In genomic region chr1:63592536-63593302, GRCh38 we compare ENCODE assay signal across 8 cellular contexts. TPM values are rescaled to one million over a fixed set of nuclear protein-coding genes. Genes with fewer than 3 reads are reported as not detected.
DNase-seq lines count a peak whose midpoint lies in the region; ATAC-seq and TF ChIP-seq lines count a peak whose summit lies in the region.

No MANE protein-coding gene starts in this region.

- peak overlapping the region; percentile 89 for H3K4me3 ChIP-seq in CD8-positive, alpha-beta memory T cell (ENCODE audit: low read length)
- H3K4me3 ChIP-seq in lung (peak overlapping the region; percentile 81), tibial nerve (peak overlapping the region; percentile 41 to 81 (median 78))

- peak overlapping the region; percentile 93 to 100 (median 97) for H3K4me3 Mint-ChIP-seq in CD8-positive, alpha-beta memory T cell
- H3K4me3 Mint-ChIP-seq in brain = peak overlapping the region; percentile 91 to 97 (median 94)

- no peak for TF ChIP-seq CTCF in brain (conservative IDR thresholded peaks at IDR 0.05)
- no peak for TF ChIP-seq CTCF in lung (IDR thresholded peaks at IDR 0.05; ENCODE audit: control extremely low read depth, extremely low read depth)
- TF ChIP-seq CTCF in tibial nerve (IDR thresholded peaks at IDR 0.05) = no peak

- no peak for TF ChIP-seq POLR2A in tibial nerve (IDR thresholded peaks at IDR 0.05)

- no peaks in the 10 kb centered on the region for H3K9me3 ChIP-seq in CD8-positive, alpha-beta memory T cell (ENCODE audit: low read length)
- H3K9me3 ChIP-seq in lung (ENCODE audit: control insufficient read depth in 2 of 2, insufficient read depth in 1 of 2, low read length in 1 of 2) (no peaks in the 10 kb centered on the region), tibial nerve (no peaks in the 10 kb centered on the region)

- ATAC-seq in lung (ENCODE audit: insufficient read depth, low FRiP score) (no peak), HG03175 (IDR thresholded peaks at IDR 0.05; ENCODE audit: unreplicated experiment) (no peak)

- H3K27ac ChIP-seq in CD8-positive, alpha-beta memory T cell (ENCODE audit: low read depth, low read length) = peak overlapping the region; percentile 82
- H3K27ac ChIP-seq in lung (ENCODE audit: low read depth in 1 of 2, low read length in 1 of 2) (peak overlapping the region; percentile 95 to 96), tibial nerve (peak overlapping the region; percentile 23 to 90 (median 86))

- peaks cover 11% of the 10 kb centered on the region for H3K4me1 ChIP-seq in CD8-positive, alpha-beta memory T cell (ENCODE audit: insufficient read depth, low read length)
- H3K4me1 ChIP-seq in lung (ENCODE audit: control insufficient read depth in 2 of 2, insufficient read depth in 2 of 2, low read length in 2 of 2) (peaks cover 1 to 19% of the 10 kb centered on the region in 2 donors), tibial nerve (peaks cover 0 to 18% (median 0%) of the 10 kb centered on the region in 4 donors)

- CTCF ChIA-PET in CD8-positive, alpha-beta memory T cell (lab: Charles Lee) = interaction anchor here (0.8 to 1.5 kb wide), 4 partner anchors 10 to 34 kb away, joined by 3 to 7 read pairs (median 3); no protein-coding TSS in a partner anchor

- no peaks in the 10 kb centered on the region for H3K9me3 Mint-ChIP-seq in CD8-positive, alpha-beta memory T cell
- peaks cover 0 to 3% (median 0%) of the 10 kb centered on the region in 5 experiments for H3K9me3 Mint-ChIP-seq in brain

- no peak for TF ChIP-seq EP300 in tibial nerve (IDR thresholded peaks at IDR 0.05)

- DNase-seq in CD8-positive, alpha-beta memory T cell = no peak
- peak; percentile 42 for DNase-seq in KG1 (lab: John Stamatoyannopoulos, UW)
- DNase-seq in lung (ENCODE audit: low spot score) = no peak
- DNase-seq in tibial nerve (ENCODE audit: low spot score in 2 of 2) = no peak
- DNase-seq in NCI-H1417 (lab: John Stamatoyannopoulos, UW) = no peak
- no peak for DNase-seq in H4 (ENCODE audit: low spot score)

- H3K27me3 Mint-ChIP-seq in CD8-positive, alpha-beta memory T cell = peaks cover 0 to 4% of the 10 kb centered on the region in 2 donors
- peaks cover 22% of the 10 kb centered on the region for H3K27me3 Mint-ChIP-seq in brain

- H3K36me3 ChIP-seq in CD8-positive, alpha-beta memory T cell (ENCODE audit: insufficient read depth, low read length) = no peaks in the 10 kb centered on the region
- no peaks in the 10 kb centered on the region for H3K36me3 ChIP-seq in lung (ENCODE audit: control insufficient read depth in 2 of 2, insufficient read depth in 2 of 2, low read length in 2 of 2)
- H3K36me3 ChIP-seq in tibial nerve = no peaks in the 10 kb centered on the region

- peak overlapping the region; percentile 87 to 95 (median 94) for H3K27ac Mint-ChIP-seq in CD8-positive, alpha-beta memory T cell
- peak overlapping the region; percentile 94 to 97 (median 96) for H3K27ac Mint-ChIP-seq in brain

- no peaks in the 10 kb centered on the region for H3K27me3 ChIP-seq in CD8-positive, alpha-beta memory T cell (ENCODE audit: insufficient read depth, low read length, poor library complexity, severe bottlenecking)
- no peaks in the 10 kb centered on the region for H3K27me3 ChIP-seq in lung (ENCODE audit: control insufficient read depth, insufficient read depth)
- H3K27me3 ChIP-seq in tibial nerve = no peaks in the 10 kb centered on the region

- POLR2A ChIA-PET in CD8-positive, alpha-beta memory T cell (lab: Charles Lee) = no interaction called here

- peaks cover 24 to 50% (median 40%) of the 10 kb centered on the region in 3 donors for H3K4me1 Mint-ChIP-seq in CD8-positive, alpha-beta memory T cell
- peaks cover 44% of the 10 kb centered on the region for H3K4me1 Mint-ChIP-seq in brain

- 21 to 28% methylated on average over 18 of the region's 18 CpGs for WGBS in lung, 2 donors
- 30 to 31% methylated on average over 16 to 18 of the region's 18 CpGs for WGBS in tibial nerve, 2 donors

- peaks cover 0 to 9% (median 0%) of the 10 kb centered on the region in 3 donors for H3K36me3 Mint-ChIP-seq in CD8-positive, alpha-beta memory T cell
- peaks cover 38% of the 10 kb centered on the region for H3K36me3 Mint-ChIP-seq in brain

RNA-seq across cellular contexts. Expression of gene PGM1, which starts 0.5 kb away (rescaled TPM):
- 10 to 100 TPM; 28.3 to 29.0 TPM for total RNA-seq in CD8-positive, alpha-beta memory T cell
- 35.1 TPM for polyA plus RNA-seq in CD8-positive, alpha-beta memory T cell
- 39.5 TPM for polyA plus RNA-seq in brain (ENCODE audit: insufficient read depth, low read depth, low replicate concordance)
- 10 to 100 TPM; 44.5 to 53.8 TPM for total RNA-seq in lung
- polyA plus RNA-seq in lung = 10 to 100 TPM in 1 of 2 donors, 1 to 10 TPM in 1; 9.1 to 25.1 TPM
- 10 to 100 TPM; 36.7 to 57.0 (median 50.8) TPM for total RNA-seq in tibial nerve
- total RNA-seq in H4 (2014; rRNA removed; shearing (Covaris generic)) = 84.0 and 93.6 TPM in 2 replicates
